ENCODE assay signal across 21 cellular contexts in the genomic region with DNA sequence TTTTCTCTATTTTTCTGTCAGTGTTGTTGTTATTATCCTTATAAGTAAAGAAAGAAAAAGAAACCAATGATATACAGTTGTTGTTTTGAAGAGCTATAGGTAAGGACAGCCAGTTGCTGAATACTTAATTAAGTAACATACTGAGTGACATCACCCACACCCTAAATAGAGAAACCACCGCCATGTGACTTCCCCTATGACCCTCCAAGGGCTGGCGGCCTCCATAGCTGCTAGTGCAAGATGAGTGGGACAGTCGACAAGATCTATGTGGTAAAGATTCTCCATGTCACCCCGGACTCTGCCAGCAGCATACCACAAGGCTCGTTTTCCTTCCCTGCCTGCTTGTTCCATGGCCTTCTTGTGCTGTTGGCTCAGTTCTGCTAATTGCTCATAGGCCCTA.
"Had no signal": no experiment of that assay in that cellular context is flagged by ENCODE, and none has a peak within 500 bp of the region (broad histone marks: within the 10 kb centered on the region; RNA-seq: fewer than 3 reads in every experiment).

No MANE protein-coding gene starts in this region.

- FAIRE-seq: colon, endometrium had no signal

- H3K4me1 Mint-ChIP-seq: activated CD4-positive, alpha-beta T cell treated with anti-CD3 and anti-CD28 coated beads, Interleukin-2, amount 10 ng/mL, durations not matched to agents 24 days and 14 days; neural crest cell had no signal

- H3K27ac ChIP-seq: body of pancreas, esophagus squamous epithelium, foreskin keratinocyte, ovary, right lobe of liver, spleen had no signal

- H3K4me1 ChIP-seq: body of pancreas, esophagus squamous epithelium, right lobe of liver, spleen had no signal

- ATAC-seq: activated CD8-positive, alpha-beta T cell treated with anti-CD3 and anti-CD28 coated beads, Interleukin-2, amount 10 ng/mL, durations not matched to agents 7 days and 5 days; activated T-cell treated with anti-CD3 and anti-CD28 coated beads, Interleukin-2, amount 50 U/mL, for 72 hours; body of pancreas; right lobe of liver; stimulated activated naive CD8-positive, alpha-beta T cell treated with anti-CD3 and anti-CD28 coated beads, Interleukin-15, amount 100 ng/mL, for 72 hours had no signal

- H3K4me3 ChIP-seq: body of pancreas, esophagus squamous epithelium, ovary, right lobe of liver, spleen had no signal

- H3K27me3 Mint-ChIP-seq: type B pancreatic cell had no signal

- H3K36me3 Mint-ChIP-seq: activated naive CD8-positive, alpha-beta T cell; mesothelial cell of epicardium; type B pancreatic cell had no signal

- DNase-seq: activated B cell treated with CpG ODN at 0.5 μM for 24 hours; activated CD4-positive, alpha-beta T cell treated with anti-CD3 and anti-CD28 coated beads, Interleukin-2, amount 10 ng/mL, durations not matched to agents 24 days and 14 days; activated CD8-positive, alpha-beta memory T cell treated with anti-CD3 and anti-CD28 coated beads, Interleukin-2, amount 50 U/mL, for 48 hours; activated CD8-positive, alpha-beta T cell treated with anti-CD3 and anti-CD28 coated beads, Interleukin-2, amount 10 ng/mL, durations not matched to agents 7 days and 5 days; activated gamma-delta T cell; activated T-cell treated with anti-CD3 and anti-CD28 coated beads, Interleukin-2, amount 50 U/mL, for 72 hours; amniotic stem cell; body of pancreas; caudate nucleus; esophagus squamous epithelium; foreskin keratinocyte; ovary; right lobe of liver; spleen; stimulated activated naive CD8-positive, alpha-beta T cell treated with anti-CD3 and anti-CD28 coated beads, Interleukin-15, amount 100 ng/mL, for 72 hours had no signal

- H3K9me3 ChIP-seq: body of pancreas, esophagus squamous epithelium, ovary, right lobe of liver, spleen had no signal

- H3K27me3 ChIP-seq: body of pancreas, esophagus squamous epithelium, foreskin keratinocyte, ovary, right lobe of liver, spleen had no signal

- H3K9me3 Mint-ChIP-seq: activated B cell treated with CpG ODN at 0.5 μM for 24 hours; activated CD4-positive, alpha-beta T cell treated with anti-CD3 and anti-CD28 coated beads, Interleukin-2, amount 10 ng/mL, durations not matched to agents 24 days and 14 days; activated T-cell treated with anti-CD3 and anti-CD28 coated beads, Interleukin-2, amount 50 U/mL, for 72 hours; mesothelial cell of epicardium; neural crest cell; stimulated activated naive CD8-positive, alpha-beta T cell treated with anti-CD3 and anti-CD28 coated beads, Interleukin-15, amount 100 ng/mL, for 72 hours; type B pancreatic cell had no signal

- H3K36me3 ChIP-seq: esophagus squamous epithelium, ovary, right lobe of liver, spleen had no signal

- H3K4me3 Mint-ChIP-seq: activated B cell treated with CpG ODN at 0.5 μM for 24 hours; activated CD4-positive, alpha-beta T cell treated with anti-CD3 and anti-CD28 coated beads, Interleukin-2, amount 10 ng/mL, durations not matched to agents 24 days and 14 days; activated CD8-positive, alpha-beta T cell treated with anti-CD3 and anti-CD28 coated beads, Interleukin-2, amount 10 ng/mL, durations not matched to agents 7 days and 5 days; activated naive CD8-positive, alpha-beta T cell; activated T-cell treated with anti-CD3 and anti-CD28 coated beads, Interleukin-2, amount 50 U/mL, for 72 hours; mesothelial cell of epicardium; neural crest cell; stimulated activated naive CD8-positive, alpha-beta T cell treated with anti-CD3 and anti-CD28 coated beads, Interleukin-15, amount 100 ng/mL, for 72 hours; type B pancreatic cell had no signal

- H3K27ac Mint-ChIP-seq: activated B cell treated with CpG ODN at 0.5 μM for 24 hours; activated CD4-positive, alpha-beta T cell treated with anti-CD3 and anti-CD28 coated beads, Interleukin-2, amount 10 ng/mL, durations not matched to agents 24 days and 14 days; activated CD8-positive, alpha-beta T cell treated with anti-CD3 and anti-CD28 coated beads, Interleukin-2, amount 10 ng/mL, durations not matched to agents 7 days and 5 days; activated naive CD8-positive, alpha-beta T cell; activated T-cell treated with anti-CD3 and anti-CD28 coated beads, Interleukin-2, amount 50 U/mL, for 72 hours; mesothelial cell of epicardium; stimulated activated naive CD8-positive, alpha-beta T cell treated with anti-CD3 and anti-CD28 coated beads, Interleukin-15, amount 100 ng/mL, for 72 hours; type B pancreatic cell had no signal
